Comparison of ENCODE assay signal across 35 cellular contexts in genomic region chr1:220573836-220574235, GRCh38. TPM values are rescaled to one million over a fixed set of nuclear protein-coding genes. Genes with fewer than 3 reads are reported as not detected.
"Had no signal": no experiment of that assay in that cellular context is flagged by ENCODE, and none has a peak within 500 bp of the region (broad histone marks: within the 10 kb centered on the region; RNA-seq: fewer than 3 reads in every experiment).

No MANE protein-coding gene starts in this region.

- H3K27me3 ChIP-seq: adrenal gland, body of pancreas, brain microvascular endothelial cell, breast epithelium had no signal

- ATAC-seq: activated CD4-positive, alpha-beta T cell treated with anti-CD3 and anti-CD28 coated beads for 36 hours; activated CD4-positive, CD25-positive, alpha-beta regulatory T cell treated with anti-CD3 and anti-CD28 coated beads, Interleukin-2, amount 50 U/mL, for 24 hours; activated CD8-positive, alpha-beta memory T cell treated with anti-CD3 and anti-CD28 coated beads, Interleukin-2, amount 10 ng/mL, durations not matched to agents 7 days and 5 days; activated CD8-positive, alpha-beta T cell treated with anti-CD3 and anti-CD28 coated beads, Interleukin-2, amount 10 ng/mL, durations not matched to agents 7 days and 5 days; activated naive CD4-positive, alpha-beta T cell treated with anti-CD3 and anti-CD28 coated beads, Interleukin-2, amount 50 U/mL, for 72 hours; body of pancreas; WTC11 had no signal

- H3K9me3 ChIP-seq: body of pancreas had no signal

- DNase-seq: activated CD4-positive, alpha-beta memory T cell treated with anti-CD3 and anti-CD28 coated beads, Interleukin-2, amount 10 ng/mL, durations not matched to agents 7 days and 5 days; activated CD4-positive, alpha-beta T cell treated with anti-CD3 and anti-CD28 coated beads for 1 hour; activated CD4-positive, alpha-beta T cell treated with anti-CD3 and anti-CD28 coated beads for 36 hours; activated CD4-positive, alpha-beta T cell treated with anti-CD3 and anti-CD28 coated beads for 48 hours; activated CD4-positive, alpha-beta T cell treated with anti-CD3 and anti-CD28 coated beads, Interleukin-2, amount 10 ng/mL, durations not matched to agents 7 days and 5 days; activated CD4-positive, alpha-beta T cell treated with anti-CD3 and anti-CD28 coated beads, Interleukin-2, amount 50 U/mL, for 48 hours; activated CD4-positive, CD25-positive, alpha-beta regulatory T cell; activated CD8-positive, alpha-beta memory T cell treated with anti-CD3 and anti-CD28 coated beads for 24 hours; activated CD8-positive, alpha-beta memory T cell treated with anti-CD3 and anti-CD28 coated beads, Interleukin-2, amount 10 ng/mL, durations not matched to agents 7 days and 5 days; activated CD8-positive, alpha-beta memory T cell treated with anti-CD3 and anti-CD28 coated beads, Interleukin-2, amount 50 U/mL, for 48 hours; activated CD8-positive, alpha-beta T cell treated with anti-CD3 and anti-CD28 coated beads, Interleukin-2, amount 10 ng/mL, durations not matched to agents 7 days and 5 days; activated effector memory CD4-positive, alpha-beta T cell treated with Interleukin-2 at 50 U/mL for 16 hours; activated gamma-delta T cell; activated naive CD4-positive, alpha-beta T cell; activated naive CD4-positive, alpha-beta T cell treated with anti-CD3 and anti-CD28 coated beads for 36 hours; activated naive CD4-positive, alpha-beta T cell treated with anti-CD3 and anti-CD28 coated beads, Interleukin-2, amount 50 U/mL, for 16 hours; activated naive CD8-positive, alpha-beta T cell treated with anti-CD3 and anti-CD28 coated beads for 36 hours; activated T-cell treated with anti-CD3 and anti-CD28 coated beads, Interleukin-2, amount 50 U/mL, for 24 hours; activated T-cell treated with anti-CD3 and anti-CD28 coated beads, Interleukin-2, amount 50 U/mL, for 48 hours; adrenal gland; amniotic stem cell; aorta; body of pancreas; brain microvascular endothelial cell; central memory CD4-positive, alpha-beta T cell; T-helper 1 cell; T-helper 2 cell; T-helper 9 cell; WERI-Rb-1 had no signal

- H3K4me1 ChIP-seq: adrenal gland, body of pancreas, breast epithelium had no signal

- H3K4me3 ChIP-seq: adrenal gland, body of pancreas, breast epithelium had no signal

- FAIRE-seq: astrocyte had no signal

- H3K27ac ChIP-seq: adrenal gland, body of pancreas, brain microvascular endothelial cell, breast epithelium, WERI-Rb-1 had no signal

- H3K36me3 ChIP-seq: adrenal gland, brain microvascular endothelial cell, breast epithelium, WERI-Rb-1 had no signal

RNA-seq across cellular contexts. Expression of gene MARK1, which starts 45.9 kb away (rescaled TPM):
- total RNA-seq: activated CD4-positive, alpha-beta memory T cell treated with anti-CD3 and anti-CD28 coated beads, Interleukin-2, amount 10 ng/mL, durations not matched to agents 7 days and 5 days; activated CD4-positive, alpha-beta T cell treated with anti-CD3 and anti-CD28 coated beads for 36 hours; activated CD4-positive, alpha-beta T cell treated with anti-CD3 and anti-CD28 coated beads, Interleukin-2, amount 10 ng/mL, durations not matched to agents 7 days and 5 days; activated CD8-positive, alpha-beta memory T cell treated with anti-CD3 and anti-CD28 coated beads, Interleukin-2, amount 10 ng/mL, durations not matched to agents 7 days and 5 days; activated CD8-positive, alpha-beta T cell treated with anti-CD3 and anti-CD28 coated beads, Interleukin-2, amount 10 ng/mL, durations not matched to agents 7 days and 5 days; activated naive CD4-positive, alpha-beta T cell treated with anti-CD3 and anti-CD28 coated beads for 36 hours; activated naive CD4-positive, alpha-beta T cell treated with anti-CD3 and anti-CD28 coated beads, Interleukin-2, amount 50 U/mL, for 72 hours; activated naive CD8-positive, alpha-beta T cell treated with anti-CD3 and anti-CD28 coated beads for 36 hours; activated T-helper 2 cell treated with anti-CD3 and anti-CD28 coated beads, Interferon-gamma antibody, Interleukin-2, Interleukin-4, amounts not matched to agents 10 μg/mL and 5 μg/mL and 100 μg/mL, durations not matched to agents 14 hours and 24 hours and 36 hours had no signal
